ENCODE assay signal across 8 cellular contexts in the genomic region with DNA sequence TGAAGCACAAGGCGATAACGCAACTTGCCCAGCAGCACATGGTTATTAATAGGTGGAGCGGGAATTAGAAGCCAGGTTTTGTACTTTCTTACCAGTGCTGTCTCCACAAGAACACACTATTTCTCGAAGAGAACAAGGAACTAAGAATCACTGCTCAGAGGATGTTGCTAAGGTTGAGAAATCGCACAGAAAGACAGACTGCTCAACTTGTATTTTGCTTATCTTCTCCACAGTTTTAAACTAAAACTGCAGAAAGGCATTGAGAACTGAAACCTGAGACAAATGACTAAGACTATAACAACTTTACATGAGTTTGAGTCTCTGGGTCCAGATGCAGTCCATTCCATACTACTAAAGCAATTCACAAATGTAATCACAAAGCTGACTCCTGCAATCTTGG. TPM values are rescaled to one million over a fixed set of nuclear protein-coding genes. Genes with fewer than 3 reads are reported as not detected.
DNase-seq lines count a peak whose midpoint lies in the region; FAIRE-seq and TF ChIP-seq lines count a peak whose summit lies in the region.

No MANE protein-coding gene starts in this region.

- FAIRE-seq in GM18507 (lab: Jason Lieb, UNC), result peak; percentile 79
- no peak for FAIRE-seq in RCC 7860 (lab: Jason Lieb, UNC)

- H3K9me3 ChIP-seq in GM23248 (ENCODE audit: low read depth) (no peaks in the 10 kb centered on the region), OCI-LY1 (ENCODE audit: low read length) (no peaks in the 10 kb centered on the region)

- peak overlapping the region; percentile 11 for H3K4me3 Mint-ChIP-seq in mesothelial cell of epicardium
- no peak overlapping the region for H3K4me3 Mint-ChIP-seq in activated T-helper 2 cell treated with anti-CD3 and anti-CD28 coated beads, Interferon-gamma antibody, Interleukin-2, Interleukin-4, amounts not matched to agents 10 μg/mL and 5 μg/mL and 100 μg/mL, durations not matched to agents 14 hours and 24 hours and 36 hours (ENCODE audit: low read depth)

- H3K36me3 Mint-ChIP-seq in mesothelial cell of epicardium, result peaks cover 2% of the 10 kb centered on the region
- H3K36me3 Mint-ChIP-seq in activated T-helper 2 cell treated with anti-CD3 and anti-CD28 coated beads, Interferon-gamma antibody, Interleukin-2, Interleukin-4, amounts not matched to agents 10 μg/mL and 5 μg/mL and 100 μg/mL, durations not matched to agents 14 hours and 24 hours and 36 hours (ENCODE audit: low read depth), result peaks cover 25% of the 10 kb centered on the region

- H3K9me2 ChIP-seq in GM23248 (ENCODE audit: insufficient read depth) (no peaks in the 10 kb centered on the region), OCI-LY1 (ENCODE audit: low read depth, low read length) (no peaks in the 10 kb centered on the region)

- H3K27me3 ChIP-seq in GM23248 (replicated peaks; ENCODE audit: insufficient read depth) (no peaks in the 10 kb centered on the region), OCI-LY1 (ENCODE audit: insufficient read depth, low read length) (no peaks in the 10 kb centered on the region)

- H3F3A ChIP-seq in GM23248 (ENCODE audit: insufficient read depth) (peaks cover 27% of the 10 kb centered on the region), OCI-LY1 (ENCODE audit: insufficient read depth, low read length) (no peaks in the 10 kb centered on the region)

- intact Hi-C loops in activated T-helper 2 cell treated with anti-CD3 and anti-CD28 coated beads, Interferon-gamma antibody, Interleukin-2, Interleukin-4, amounts not matched to agents 10 μg/mL and 5 μg/mL and 100 μg/mL, durations not matched to agents 14 hours and 24 hours and 36 hours (cut with micrococcal nuclease), result no loop called here

- no peaks in the 10 kb centered on the region for H3K9me3 Mint-ChIP-seq in mesothelial cell of epicardium
- H3K9me3 Mint-ChIP-seq in activated T-helper 2 cell treated with anti-CD3 and anti-CD28 coated beads, Interferon-gamma antibody, Interleukin-2, Interleukin-4, amounts not matched to agents 10 μg/mL and 5 μg/mL and 100 μg/mL, durations not matched to agents 14 hours and 24 hours and 36 hours, result no peaks in the 10 kb centered on the region

- no peak overlapping the region for H3K4me3 ChIP-seq in GM23248
- H3K4me3 ChIP-seq in OCI-LY1 (ENCODE audit: low read depth, low read length, poor library complexity, severe bottlenecking), result peak overlapping the region; percentile 100

- no peak overlapping the region for H3K4me2 ChIP-seq in GM23248 (ENCODE audit: unreplicated experiment)
- peak overlapping the region; percentile 78 for H3K4me2 ChIP-seq in OCI-LY1 (ENCODE audit: low read length)

- DNase-seq in GM18507 (ENCODE audit: extremely low spot score, insufficient read length, low read depth) (no peak), GM23248 (peak; percentile 57), mesothelial cell of epicardium (ENCODE audit: low spot score in 2 of 2, unreplicated experiment in 2 of 2) (no peak), AML-193 (lab: John Stamatoyannopoulos, UW) (no peak), RCC 7860 (ENCODE audit: low spot score) (no peak), glomerular visceral epithelial cell (ENCODE audit: extremely low spot score) (no peak)
- no peak for DNase-seq in activated T-helper 2 cell treated with anti-CD3 and anti-CD28 coated beads, Interferon-gamma antibody, Interleukin-2, Interleukin-4, amounts not matched to agents 10 μg/mL and 5 μg/mL and 100 μg/mL, durations not matched to agents 14 hours and 24 hours and 36 hours (ENCODE audit: low spot score)

- peaks cover 100% of the 10 kb centered on the region for H3K79me2 ChIP-seq in GM23248 (ENCODE audit: insufficient read depth)
- H3K79me2 ChIP-seq in OCI-LY1 (ENCODE audit: insufficient read depth, low read length), result peaks cover 98% of the 10 kb centered on the region

- TF ChIP-seq CTCF in OCI-LY1 (IDR thresholded peaks at IDR 0.05; ENCODE audit: low read length), result no peak
- TF ChIP-seq CTCF in mesothelial cell of epicardium (IDR thresholded peaks at IDR 0.05; ENCODE audit: unreplicated experiment), result no peak

- H3K36me3 ChIP-seq in GM23248 (ENCODE audit: low read depth) (peaks cover 4% of the 10 kb centered on the region; the same call in 1 of the 2 replicates), OCI-LY1 (ENCODE audit: insufficient read depth, low read length) (peaks cover 47% of the 10 kb centered on the region)

- H2AFZ ChIP-seq in GM23248 (no peak overlapping the region), OCI-LY1 (ENCODE audit: low read length) (no peak overlapping the region)

- H3K27ac Mint-ChIP-seq in mesothelial cell of epicardium, result peak overlapping the region; percentile 85
- H3K27ac Mint-ChIP-seq in activated T-helper 2 cell treated with anti-CD3 and anti-CD28 coated beads, Interferon-gamma antibody, Interleukin-2, Interleukin-4, amounts not matched to agents 10 μg/mL and 5 μg/mL and 100 μg/mL, durations not matched to agents 14 hours and 24 hours and 36 hours, result no peak overlapping the region

- no peaks in the 10 kb centered on the region for H4K20me1 ChIP-seq in GM23248 (ENCODE audit: insufficient read depth)
- H4K20me1 ChIP-seq in OCI-LY1 (ENCODE audit: insufficient read depth, low read length), result no peaks in the 10 kb centered on the region; the same call in 1 of the 2 replicates

- H3K4me1 Mint-ChIP-seq in mesothelial cell of epicardium, result peaks cover 68% of the 10 kb centered on the region
- peaks cover 33% of the 10 kb centered on the region for H3K4me1 Mint-ChIP-seq in activated T-helper 2 cell treated with anti-CD3 and anti-CD28 coated beads, Interferon-gamma antibody, Interleukin-2, Interleukin-4, amounts not matched to agents 10 μg/mL and 5 μg/mL and 100 μg/mL, durations not matched to agents 14 hours and 24 hours and 36 hours (ENCODE audit: low read depth)

- H3K9ac ChIP-seq in GM23248 (no peak overlapping the region), OCI-LY1 (ENCODE audit: low read length) (peak overlapping the region; percentile 13; the same call in 1 of the 2 replicates)

- no peaks in the 10 kb centered on the region for H3K27me3 Mint-ChIP-seq in mesothelial cell of epicardium (ENCODE audit: low read depth)
- peaks cover 13% of the 10 kb centered on the region for H3K27me3 Mint-ChIP-seq in activated T-helper 2 cell treated with anti-CD3 and anti-CD28 coated beads, Interferon-gamma antibody, Interleukin-2, Interleukin-4, amounts not matched to agents 10 μg/mL and 5 μg/mL and 100 μg/mL, durations not matched to agents 14 hours and 24 hours and 36 hours (ENCODE audit: low read depth)

- 86% methylated on average over 5 of the region's 5 CpGs for WGBS in GM23248 (ENCODE audit: low coverage in 1 of 2, low lambda C conversion rate in 2 of 2, missing lambda C conversion rate in 2 of 2), 2 experiments

- H3K4me1 ChIP-seq in GM23248 (ENCODE audit: insufficient read depth) (peaks cover 30% of the 10 kb centered on the region), OCI-LY1 (ENCODE audit: insufficient read depth, low read length, severe bottlenecking) (peaks cover 99% of the 10 kb centered on the region)

- in situ Hi-C loops in GM23248 (cut with MboI), result no loop called here

- H3K27ac ChIP-seq in GM23248 (peak overlapping the region; percentile 10), OCI-LY1 (ENCODE audit: low read depth, low read length, poor library complexity, severe bottlenecking) (peak overlapping the region; percentile 64)

RNA-seq across cellular contexts. Expression of a gene that starts 6.2 kb away (rescaled TPM):
- 52.9 and 74.0 TPM in 2 replicates for total RNA-seq in GM23248 (2014; rRNA removed; shearing (Covaris generic))
- polyA plus RNA-seq in GM23248 (2016; fragmentation: Nextera tagmentation; extraction: Ambion mirVana), result 16.7 and 19.7 TPM in 2 replicates
- 65.5 to 67.3 TPM (median 66.9 TPM) in 3 replicates for total RNA-seq in mesothelial cell of epicardium
- total RNA-seq in activated T-helper 2 cell treated with anti-CD3 and anti-CD28 coated beads, Interferon-gamma antibody, Interleukin-2, Interleukin-4, amounts not matched to agents 10 μg/mL and 5 μg/mL and 100 μg/mL, durations not matched to agents 14 hours and 24 hours and 36 hours, result 11.9 and 14.0 TPM in 2 replicates

RNA-seq across cellular contexts. Expression of a gene that starts 26.0 kb away (rescaled TPM):
- total RNA-seq in GM23248 (2014; rRNA removed; shearing (Covaris generic)), result 37.4 and 37.5 TPM in 2 replicates
- 48.5 and 51.4 TPM in 2 replicates for polyA plus RNA-seq in GM23248 (2016; fragmentation: Nextera tagmentation; extraction: Ambion mirVana)
- total RNA-seq in mesothelial cell of epicardium, result 0.16 to 0.45 TPM (median 0.36 TPM) in 3 replicates
- 0.48 and 0.71 TPM in 2 replicates for total RNA-seq in activated T-helper 2 cell treated with anti-CD3 and anti-CD28 coated beads, Interferon-gamma antibody, Interleukin-2, Interleukin-4, amounts not matched to agents 10 μg/mL and 5 μg/mL and 100 μg/mL, durations not matched to agents 14 hours and 24 hours and 36 hours

Comparison
In these comparisons a context has a peak if more than half of its experiments do, and no peak if none do; other contexts are left out.
1. RNA of a gene that starts 26.0 kb away (total RNA-seq): 37.4 to 37.5 TPM in GM23248; 0.48 to 0.71 TPM in activated T-helper 2 cell treated with anti-CD3 and anti-CD28 coated beads, Interferon-gamma antibody, Interleukin-2, Interleukin-4, amounts not matched to agents 10 μg/mL and 5 μg/mL and 100 μg/mL, durations not matched to agents 14 hours and 24 hours and 36 hours and 0.16 to 0.45 TPM in mesothelial cell of epicardium; every median in the first group is over 10 times any median in the second.